In genomic region chr2:28603821-28604220, GRCh38 we compare ENCODE assay signal across 19 cellular contexts.
"Had no signal": no experiment of that assay in that cellular context is flagged by ENCODE, and none has a peak within 500 bp of the region (broad histone marks: within the 10 kb centered on the region; RNA-seq: fewer than 3 reads in every experiment).

No MANE protein-coding gene starts in this region.

- H3K36me3 ChIP-seq: right lobe of liver, uterus had no signal

- ATAC-seq: activated T-helper 17 cell treated with anti-CD3 and anti-CD28 coated beads, Interleukin-2, amount 50 U/mL, for 72 hours; naive thymus-derived CD8-positive, alpha-beta T cell; psoas muscle had no signal

- H3K36me3 Mint-ChIP-seq: immature natural killer cell had no signal

- H3K9me3 ChIP-seq: psoas muscle, right lobe of liver, testis, uterus had no signal

- H3K4me1 ChIP-seq: right lobe of liver had no signal

- H3K27me3 Mint-ChIP-seq: activated CD4-positive, alpha-beta T cell treated with anti-CD3 and anti-CD28 coated beads, Interleukin-2, amount 10 ng/mL, durations not matched to agents 7 days and 5 days; activated naive CD4-positive, alpha-beta T cell treated with anti-CD3 and anti-CD28 coated beads, Interleukin-2, amount 10 ng/mL, durations not matched to agents 7 days and 5 days; activated T-helper 17 cell treated with anti-CD3 and anti-CD28 coated beads, Interleukin-2, amount 50 U/mL, for 72 hours; naive thymus-derived CD8-positive, alpha-beta T cell; stimulated activated naive CD8-positive, alpha-beta T cell treated with anti-CD3 and anti-CD28 coated beads, Interleukin-15, Interleukin-2, amounts not matched to agents 100 ng/mL and 50 ng/mL, for 24 hours had no signal

- H3K27me3 ChIP-seq: right lobe of liver, testis, uterus had no signal

- H3K4me3 ChIP-seq: lung, psoas muscle, right lobe of liver, testis, uterus had no signal

- H3K9me3 Mint-ChIP-seq: activated CD4-positive, alpha-beta T cell treated with anti-CD3 and anti-CD28 coated beads, Interleukin-2, amount 10 ng/mL, durations not matched to agents 7 days and 5 days; activated naive CD4-positive, alpha-beta T cell treated with anti-CD3 and anti-CD28 coated beads, Interleukin-2, amount 10 ng/mL, durations not matched to agents 7 days and 5 days; activated T-helper 17 cell treated with anti-CD3 and anti-CD28 coated beads, Interleukin-2, amount 50 U/mL, for 72 hours; endodermal cell; immature natural killer cell; stimulated activated naive CD8-positive, alpha-beta T cell treated with anti-CD3 and anti-CD28 coated beads, Interleukin-15, Interleukin-2, amounts not matched to agents 100 ng/mL and 50 ng/mL, for 24 hours had no signal

- H3K27ac Mint-ChIP-seq: activated CD4-positive, alpha-beta T cell treated with anti-CD3 and anti-CD28 coated beads, Interleukin-2, amount 10 ng/mL, durations not matched to agents 7 days and 5 days; activated T-helper 17 cell treated with anti-CD3 and anti-CD28 coated beads, Interleukin-2, amount 50 U/mL, for 72 hours; endodermal cell; stimulated activated naive CD8-positive, alpha-beta T cell treated with anti-CD3 and anti-CD28 coated beads, Interleukin-15, Interleukin-2, amounts not matched to agents 100 ng/mL and 50 ng/mL, for 24 hours had no signal

- H3K4me3 Mint-ChIP-seq: activated CD4-positive, alpha-beta T cell treated with anti-CD3 and anti-CD28 coated beads, Interleukin-2, amount 10 ng/mL, durations not matched to agents 7 days and 5 days; activated naive CD4-positive, alpha-beta T cell treated with anti-CD3 and anti-CD28 coated beads, Interleukin-2, amount 10 ng/mL, durations not matched to agents 7 days and 5 days; activated T-helper 17 cell treated with anti-CD3 and anti-CD28 coated beads, Interleukin-2, amount 50 U/mL, for 72 hours; endodermal cell; immature natural killer cell; naive thymus-derived CD8-positive, alpha-beta T cell; stimulated activated naive CD8-positive, alpha-beta T cell treated with anti-CD3 and anti-CD28 coated beads, Interleukin-15, Interleukin-2, amounts not matched to agents 100 ng/mL and 50 ng/mL, for 24 hours had no signal

- H3K4me1 Mint-ChIP-seq: immature natural killer cell had no signal

- DNase-seq: activated CD4-positive, alpha-beta T cell treated with anti-CD3 and anti-CD28 coated beads, Interleukin-2, amount 10 ng/mL, durations not matched to agents 7 days and 5 days; activated CD4-positive, CD25-positive, alpha-beta regulatory T cell; activated naive CD4-positive, alpha-beta T cell treated with anti-CD3 and anti-CD28 coated beads, Interleukin-2, amount 10 ng/mL, durations not matched to agents 7 days and 5 days; activated T-cell treated with anti-CD3 and anti-CD28 coated beads for 4 hours; dermis blood vessel endothelial cell; endodermal cell; foreskin fibroblast; immature natural killer cell; naive thymus-derived CD8-positive, alpha-beta T cell; nucleus accumbens; right lobe of liver; stimulated activated CD8-positive, alpha-beta memory T cell treated with anti-CD3 and anti-CD28 coated beads, Interleukin-4, amount 100 ng/mL, for 48 hours; T-helper 1 cell; testis; uterus had no signal

- H3K27ac ChIP-seq: psoas muscle, right lobe of liver, testis had no signal
